ENCODE assay signal across 1 cellular context in genomic region chr21:36783612-36784383, GRCh38.
TF ChIP-seq lines count a peak whose summit lies in the region.

No MANE protein-coding gene starts in this region.

TF ChIP-seq in SK-N-SH treated with all-trans-retinoic acid at 6 μM for 48 hours, 23 proteins besides CTCF, POLR2A, EP300 and RAD21 (continued from another document):
- TF ChIP-seq PATZ1 (CRISPR knock-in tag; IDR thresholded peaks at IDR 0.05; ENCODE audit: borderline replicate concordance) = no peak
- no peak for TF ChIP-seq GLIS3 (CRISPR knock-in tag; IDR thresholded peaks at IDR 0.05)
- TF ChIP-seq SNAI2 (CRISPR knock-in tag; IDR thresholded peaks at IDR 0.05) = no peak
- no peak for TF ChIP-seq ESRRG (CRISPR knock-in tag; IDR thresholded peaks at IDR 0.05)
- TF ChIP-seq TOX (CRISPR knock-in tag; IDR thresholded peaks at IDR 0.05; ENCODE audit: borderline replicate concordance) = no peak
